In the genomic region with DNA sequence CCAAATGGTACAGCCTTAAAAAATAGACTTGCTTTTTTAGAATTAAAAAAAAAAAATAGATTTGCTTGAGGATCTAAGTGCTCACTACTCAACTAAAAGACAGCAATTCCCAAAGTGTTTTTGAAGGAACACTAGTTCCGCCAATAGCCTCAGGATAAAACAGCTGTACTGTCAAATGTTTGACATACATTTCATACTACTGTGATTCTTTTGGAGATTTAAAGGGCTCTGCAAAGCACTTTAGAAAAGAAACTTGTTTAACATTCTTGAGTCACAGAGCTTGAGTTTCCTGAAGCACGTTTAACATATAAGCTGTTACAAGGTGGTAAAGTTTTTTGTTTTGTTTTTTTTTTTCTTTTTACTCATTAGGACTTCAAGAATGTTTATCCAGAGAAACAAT, we compare ENCODE assay signal across 29 cellular contexts.
"Had no signal": no experiment of that assay in that cellular context is flagged by ENCODE, and none has a peak within 500 bp of the region (broad histone marks: within the 10 kb centered on the region; RNA-seq: fewer than 3 reads in every experiment).

No MANE protein-coding gene starts in this region.

- H3K9me3 Mint-ChIP-seq: immature natural killer cell; memory B cell; naive thymus-derived CD8-positive, alpha-beta T cell; nephron progenitor cell; stimulated activated effector memory CD8-positive, alpha-beta T cell treated with anti-CD3 and anti-CD28 coated beads, Interleukin-12 subunit alpha, Interleukin-12 subunit beta, amount 100 ng/mL, for 72 hours had no signal

- H3K4me1 ChIP-seq: esophagus muscularis mucosa, foreskin keratinocyte, heart right ventricle, lower lobe of right lung, prostate gland, right atrium auricular region, tibial artery, upper lobe of left lung had no signal

- H3K27ac Mint-ChIP-seq: immature natural killer cell; memory B cell; naive thymus-derived CD8-positive, alpha-beta T cell; nephron progenitor cell; stimulated activated effector memory CD8-positive, alpha-beta T cell treated with anti-CD3 and anti-CD28 coated beads, Interleukin-12 subunit alpha, Interleukin-12 subunit beta, amount 100 ng/mL, for 72 hours had no signal

- H3K36me3 Mint-ChIP-seq: immature natural killer cell; memory B cell; naive thymus-derived CD8-positive, alpha-beta T cell; stimulated activated effector memory CD8-positive, alpha-beta T cell treated with anti-CD3 and anti-CD28 coated beads, Interleukin-12 subunit alpha, Interleukin-12 subunit beta, amount 100 ng/mL, for 72 hours had no signal

- H3K27me3 ChIP-seq: esophagus muscularis mucosa, foreskin keratinocyte, heart right ventricle, right atrium auricular region, stomach, tibial artery, upper lobe of left lung had no signal

- ATAC-seq: foreskin keratinocyte; heart right ventricle; left colon; left ventricle myocardium superior; naive thymus-derived CD8-positive, alpha-beta T cell; sciatic nerve; stimulated activated effector memory CD8-positive, alpha-beta T cell treated with anti-CD3 and anti-CD28 coated beads, Interleukin-12 subunit alpha, Interleukin-12 subunit beta, amount 100 ng/mL, for 72 hours had no signal

- H3K27me3 Mint-ChIP-seq: memory B cell; naive thymus-derived CD8-positive, alpha-beta T cell had no signal

- DNase-seq: dermis blood vessel endothelial cell; effector memory CD4-positive, alpha-beta T cell; foreskin keratinocyte; glutamatergic neuron; heart right ventricle; hypothalamus; immature natural killer cell; islet precursor cell; kidney glomerular epithelial cell; left colon; left ventricle myocardium superior; lower lobe of right lung; midbrain; naive thymus-derived CD8-positive, alpha-beta T cell; nephron progenitor cell; nucleus accumbens; stimulated activated CD4-positive, alpha-beta T cell treated with anti-CD3 and anti-CD28 coated beads, Interleukin-2, amount 100 ng/mL, for 24 hours; stimulated activated CD4-positive, alpha-beta T cell treated with anti-CD3 and anti-CD28 coated beads, Interleukin-4, amount 100 ng/mL, for 24 hours; stimulated activated naive CD4-positive, alpha-beta T cell treated with Interleukin-2 at 50 U/mL for 16 hours; stomach; tibial artery; upper lobe of left lung had no signal

- H3K36me3 ChIP-seq: esophagus muscularis mucosa, heart right ventricle, lower lobe of right lung, prostate gland, right atrium auricular region, stomach, tibial artery, upper lobe of left lung had no signal

- H3K9me3 ChIP-seq: esophagus muscularis mucosa, heart right ventricle, lower lobe of right lung, prostate gland, right atrium auricular region, stomach, tibial artery, upper lobe of left lung had no signal

- H3K4me1 Mint-ChIP-seq: immature natural killer cell; memory B cell; naive thymus-derived CD8-positive, alpha-beta T cell; nephron progenitor cell; stimulated activated effector memory CD8-positive, alpha-beta T cell treated with anti-CD3 and anti-CD28 coated beads, Interleukin-12 subunit alpha, Interleukin-12 subunit beta, amount 100 ng/mL, for 72 hours had no signal

- H3K4me3 ChIP-seq: coronary artery, esophagus muscularis mucosa, heart right ventricle, lower lobe of right lung, prostate gland, right atrium auricular region, stomach, tibial artery, upper lobe of left lung had no signal

- H3K4me3 Mint-ChIP-seq: immature natural killer cell; memory B cell; naive thymus-derived CD8-positive, alpha-beta T cell; nephron progenitor cell; stimulated activated effector memory CD8-positive, alpha-beta T cell treated with anti-CD3 and anti-CD28 coated beads, Interleukin-12 subunit alpha, Interleukin-12 subunit beta, amount 100 ng/mL, for 72 hours had no signal

- H3K27ac ChIP-seq: coronary artery, esophagus muscularis mucosa, foreskin keratinocyte, heart right ventricle, lower lobe of right lung, prostate gland, right atrium auricular region, stomach, tibial artery, upper lobe of left lung had no signal
